ENCODE assay signal across 13 cellular contexts in the genomic region with DNA sequence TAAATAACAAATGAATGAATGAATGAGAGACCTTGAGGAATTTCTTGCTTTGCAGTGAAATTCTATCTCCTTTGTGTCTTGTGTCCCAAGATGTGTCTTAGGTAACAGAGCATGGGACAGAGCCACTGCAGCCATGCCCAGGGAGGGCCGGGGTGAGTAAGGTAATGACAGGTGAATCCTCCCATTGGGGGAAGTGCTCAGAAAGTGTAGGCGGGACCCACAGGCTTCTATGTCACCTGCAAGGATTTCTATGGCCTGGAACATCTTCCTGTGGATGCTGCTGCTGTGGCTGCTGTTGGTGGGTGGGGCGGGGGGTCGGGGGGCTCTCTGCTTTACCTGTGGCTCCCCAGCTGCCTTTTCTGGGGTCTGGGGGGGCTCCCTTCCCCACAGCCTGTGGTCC.
"Had no signal": no experiment of that assay in that cellular context is flagged by ENCODE, and none has a peak within 500 bp of the region (broad histone marks: within the 10 kb centered on the region; RNA-seq: fewer than 3 reads in every experiment).

No MANE protein-coding gene starts in this region.

- H3K27ac ChIP-seq: ascending aorta, foreskin keratinocyte, ovary, SJSA1 had no signal

- ATAC-seq: foreskin keratinocyte, left ventricle myocardium superior had no signal

- H3K4me3 Mint-ChIP-seq: T-helper 2 cell treated with Interferon-gamma antibody and Interleukin-4, amounts not matched to agents 5 μg/mL and 100 μg/mL, for 36 hours had no signal

- H3K4me3 ChIP-seq: ascending aorta, ovary, SJSA1, skin epidermis had no signal

- DNase-seq: activated CD4-positive, alpha-beta T cell treated with anti-CD3 and anti-CD28 coated beads for 1 hour; activated CD4-positive, alpha-beta T cell treated with anti-CD3 and anti-CD28 coated beads, Interleukin-2, amount 50 U/mL, for 48 hours; foreskin keratinocyte; left ventricle myocardium superior; mesendoderm; SW 1271; trophoblast cell had no signal

- H3K27ac Mint-ChIP-seq: activated T-helper 2 cell treated with anti-CD3 and anti-CD28 coated beads, Interferon-gamma antibody, Interleukin-2, Interleukin-4, amounts not matched to agents 10 μg/mL and 5 μg/mL and 100 μg/mL, durations not matched to agents 14 hours and 24 hours and 36 hours; T-helper 2 cell treated with Interferon-gamma antibody and Interleukin-4, amounts not matched to agents 5 μg/mL and 100 μg/mL, for 36 hours had no signal

- H3K9me3 Mint-ChIP-seq: activated T-helper 2 cell treated with anti-CD3 and anti-CD28 coated beads, Interferon-gamma antibody, Interleukin-2, Interleukin-4, amounts not matched to agents 10 μg/mL and 5 μg/mL and 100 μg/mL, durations not matched to agents 14 hours and 24 hours and 36 hours; T-helper 2 cell treated with Interferon-gamma antibody and Interleukin-4, amounts not matched to agents 5 μg/mL and 100 μg/mL, for 36 hours had no signal
